14 cellular contexts compared by ENCODE assay signal in the genomic region with DNA sequence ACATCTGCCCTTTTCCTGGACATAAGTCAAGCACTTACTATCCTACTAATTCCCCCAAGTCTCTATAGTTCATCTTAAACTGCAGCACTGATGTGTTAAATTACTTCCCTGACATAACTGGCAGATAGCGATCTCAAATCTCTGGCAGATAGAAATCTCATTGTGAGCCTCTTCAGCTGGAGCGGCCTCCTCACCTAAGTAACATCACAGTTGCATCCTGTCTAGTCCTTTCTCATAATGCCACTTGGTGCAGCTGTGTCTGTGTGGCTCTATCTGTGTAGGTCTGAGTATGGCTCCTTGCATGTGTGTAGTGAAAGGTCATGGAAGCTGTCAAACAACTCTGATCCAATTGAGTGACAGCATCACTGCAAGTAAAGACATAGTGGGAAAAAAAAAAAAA. TPM values are rescaled to one million over a fixed set of nuclear protein-coding genes. Genes with fewer than 3 reads are reported as not detected.
"Had no signal": no experiment of that assay in that cellular context is flagged by ENCODE, and none has a peak within 500 bp of the region (broad histone marks: within the 10 kb centered on the region; RNA-seq: fewer than 3 reads in every experiment).

No MANE protein-coding gene starts in this region.

- H3K4me1 ChIP-seq: psoas muscle, sigmoid colon, upper lobe of left lung had no signal

- H3K36me3 ChIP-seq: ascending aorta, sigmoid colon, upper lobe of left lung had no signal

- H3K4me3 ChIP-seq: ascending aorta, psoas muscle, sigmoid colon, upper lobe of left lung had no signal

- H3K27me3 ChIP-seq: ascending aorta, sigmoid colon, upper lobe of left lung had no signal

- ATAC-seq: activated naive CD8-positive, alpha-beta T cell treated with anti-CD3 and anti-CD28 coated beads, Interleukin-2, amount 50 U/mL, for 24 hours; esophagus mucosa; left colon; natural killer cell; psoas muscle had no signal

- DNase-seq: activated B cell treated with CpG ODN at 0.5 μM for 24 hours; activated CD4-positive, alpha-beta T cell treated with anti-CD3 and anti-CD28 coated beads, Interleukin-2, amount 10 ng/mL, durations not matched to agents 24 days and 14 days; activated naive CD4-positive, alpha-beta T cell treated with Interleukin-2 at 50 U/mL for 16 hours; activated naive CD8-positive, alpha-beta T cell treated with anti-CD3 and anti-CD28 coated beads, Interleukin-2, amount 50 U/mL, for 24 hours; immature natural killer cell; left colon; natural killer cell; psoas muscle; sigmoid colon; stimulated activated CD4-positive, alpha-beta T cell treated with anti-CD3 and anti-CD28 coated beads, Interleukin-2, amount 100 ng/mL, for 48 hours; stimulated activated naive CD4-positive, alpha-beta T cell treated with Interleukin-2 at 50 U/mL for 16 hours; upper lobe of left lung had no signal

- H3K27ac ChIP-seq: ascending aorta, psoas muscle, sigmoid colon, upper lobe of left lung had no signal

- H3K9me3 ChIP-seq: ascending aorta, psoas muscle, sigmoid colon, upper lobe of left lung had no signal

RNA-seq across cellular contexts. Expression of a gene that starts 53.6 kb away (rescaled TPM):
- total RNA-seq: activated B cell treated with CpG ODN at 0.5 μM for 24 hours, natural killer cell had no signal
